In genomic region chr1:158149577-158150269, GRCh38 we compare ENCODE assay signal across 7 cellular contexts. TPM values are rescaled to one million over a fixed set of nuclear protein-coding genes. Genes with fewer than 3 reads are reported as not detected.
DNase-seq lines count a peak whose midpoint lies in the region; ATAC-seq and TF ChIP-seq lines count a peak whose summit lies in the region.

No MANE protein-coding gene starts in this region.

- no peak overlapping the region for H3K27ac Mint-ChIP-seq in nephron progenitor cell

- peaks cover 34% of the 10 kb centered on the region for H3K9me3 Mint-ChIP-seq in nephron progenitor cell

- H3K36me3 ChIP-seq in SJCRH30: no peaks in the 10 kb centered on the region

- peaks cover 24% of the 10 kb centered on the region for H3K4me1 Mint-ChIP-seq in nephron progenitor cell

- no peaks in the 10 kb centered on the region for H3K9me3 ChIP-seq in SJCRH30 (replicated peaks)

- H3K27me3 ChIP-seq in SJCRH30: no peaks in the 10 kb centered on the region; the same call in 1 of the 2 replicates

- peaks cover 14% of the 10 kb centered on the region for H3K36me3 Mint-ChIP-seq in nephron progenitor cell (ENCODE audit: low read depth)

- peak overlapping the region; percentile 76 for H3K4me3 Mint-ChIP-seq in nephron progenitor cell

- peak; percentile 35 for DNase-seq in HuH-7.5 (ENCODE audit: low spot score)
- peak; percentile 90 to 91 for DNase-seq in SJCRH30
- DNase-seq in activated gamma-delta T cell treated with anti-CD3 and anti-CD28 coated beads, Interleukin-2, amount 50 U/mL, for 16 hours (ENCODE audit: low read depth): peak; percentile 43
- DNase-seq in fibroblast of villous mesenchyme (ENCODE audit: low read depth): peak; percentile 97
- DNase-seq in nephron progenitor cell: peak; percentile 86
- peak; percentile 27 to 76 (median 54) for DNase-seq in stimulated activated naive CD4-positive, alpha-beta T cell (lab: John Stamatoyannopoulos, UW)

- no peaks in the 10 kb centered on the region for H3K4me1 ChIP-seq in SJCRH30

- TF ChIP-seq CTCF in fibroblast of villous mesenchyme (IDR thresholded peaks at IDR 0.05; ENCODE audit: insufficient read depth, low read depth, low read length): no peak
- no peak for TF ChIP-seq CTCF in nephron progenitor cell (IDR thresholded peaks at IDR 0.05)

- H3K4me3 ChIP-seq in SJCRH30 (peak overlapping the region; percentile 46), fibroblast of villous mesenchyme (ENCODE audit: low read depth, low read length) (peak overlapping the region; percentile 57)

- H3K27me3 Mint-ChIP-seq in nephron progenitor cell (ENCODE audit: low read depth, poor library complexity): peaks cover 28% of the 10 kb centered on the region

- peak; percentile 72 for ATAC-seq in GM18870 (IDR thresholded peaks at IDR 0.05; ENCODE audit: unreplicated experiment)

- H3K27ac ChIP-seq in SJCRH30: peak overlapping the region; percentile 1; the same call in 1 of the 2 replicates

RNA-seq across cellular contexts. Expression of gene CD1D, which starts 31.0 kb away (rescaled TPM):
- total RNA-seq in SJCRH30 (2014; rRNA removed; shearing (Covaris generic)): not detected in 2 replicates
- under 0.01 TPM in 2 replicates for total RNA-seq in fibroblast of villous mesenchyme

Comparison
In these comparisons a context has a peak if more than half of its experiments do, and no peak if none do; other contexts are left out.
1. Peak in every context shown above with its lines: DNase-seq, ATAC-seq, H3K4me3 ChIP-seq and H3K27ac ChIP-seq.
2. DNase-seq: peak in every context shown above with its lines; median percentile 97 in fibroblast of villous mesenchyme; 90 in SJCRH30; 86 in nephron progenitor cell; 54 in stimulated activated naive CD4-positive, alpha-beta T cell; 43 in activated gamma-delta T cell treated with anti-CD3 and anti-CD28 coated beads, Interleukin-2, amount 50 U/mL, for 16 hours; 35 in HuH-7.5.